ENCODE assay signal across 1 cellular context in the genomic region with DNA sequence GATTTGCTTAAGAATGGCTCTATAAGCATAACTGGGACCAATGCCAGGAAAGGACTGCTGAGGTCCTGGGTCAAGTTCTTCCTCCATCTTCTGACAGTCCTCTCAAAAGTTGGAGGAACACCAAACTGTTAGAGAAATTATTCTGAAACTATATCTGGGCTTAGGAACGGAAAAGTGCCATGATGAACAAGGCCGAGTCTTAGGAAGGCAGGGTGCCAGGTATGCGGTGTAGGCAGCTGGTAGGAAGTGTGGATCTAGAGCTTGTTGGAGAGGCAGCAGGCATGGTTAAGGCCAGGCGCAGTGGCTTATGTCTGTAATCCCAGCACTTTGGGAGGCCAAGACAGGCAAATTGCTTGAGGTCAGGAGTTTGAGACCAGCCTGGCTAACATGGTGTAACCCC.
TF ChIP-seq lines count a peak whose summit lies in the region.

No MANE protein-coding gene starts in this region.

TF ChIP-seq in H1, 55 proteins besides CTCF, POLR2A, EP300 and RAD21:
- no peak for TF ChIP-seq FOSL1 (IDR thresholded peaks at IDR 0.05; ENCODE audit: insufficient read depth, low read depth, low read length)
- no peak for TF ChIP-seq JUND (IDR thresholded peaks at IDR 0.05; ENCODE audit: low read length)
- no peak for TF ChIP-seq KDM5A (IDR thresholded peaks at IDR 0.05; ENCODE audit: low read length)
- no peak for TF ChIP-seq HDAC2 (IDR thresholded peaks at IDR 0.05; ENCODE audit: borderline replicate concordance in 1 of 2, low read depth in 2 of 2, low read length in 2 of 2)
- TF ChIP-seq JUN (IDR thresholded peaks at IDR 0.05; ENCODE audit: low read depth, low read length): no peak
- no peak for TF ChIP-seq YY1 (IDR thresholded peaks at IDR 0.05; ENCODE audit: low read depth, low read length)
- TF ChIP-seq CEBPB (IDR thresholded peaks at IDR 0.05; ENCODE audit: low read depth, low read length): no peak
